In the genomic region with DNA sequence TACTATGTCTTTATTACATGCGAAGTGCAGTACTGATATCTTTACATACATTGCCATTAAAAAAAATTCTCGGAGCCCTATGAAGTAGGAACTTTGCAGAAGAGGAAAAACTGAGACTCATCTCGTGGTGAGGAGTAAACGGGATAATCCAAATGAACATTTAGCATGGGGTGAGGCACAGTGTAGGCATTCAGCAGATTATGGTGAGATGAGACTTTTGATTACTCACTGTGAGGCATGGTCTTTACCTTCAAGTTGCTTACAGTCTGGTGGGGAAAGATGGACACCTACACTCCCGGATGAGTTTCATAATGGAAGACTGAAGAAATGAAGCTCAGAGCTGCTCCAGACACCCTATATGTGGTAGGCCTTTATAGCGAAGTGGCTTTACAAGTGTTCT, we compare ENCODE assay signal across 1 cellular context.
TF ChIP-seq lines count a peak whose summit lies in the region.

No MANE protein-coding gene starts in this region.

TF ChIP-seq in liver, 16 proteins besides CTCF, POLR2A, EP300 and RAD21 (continued from another document):
- TF ChIP-seq, protein P1, sequence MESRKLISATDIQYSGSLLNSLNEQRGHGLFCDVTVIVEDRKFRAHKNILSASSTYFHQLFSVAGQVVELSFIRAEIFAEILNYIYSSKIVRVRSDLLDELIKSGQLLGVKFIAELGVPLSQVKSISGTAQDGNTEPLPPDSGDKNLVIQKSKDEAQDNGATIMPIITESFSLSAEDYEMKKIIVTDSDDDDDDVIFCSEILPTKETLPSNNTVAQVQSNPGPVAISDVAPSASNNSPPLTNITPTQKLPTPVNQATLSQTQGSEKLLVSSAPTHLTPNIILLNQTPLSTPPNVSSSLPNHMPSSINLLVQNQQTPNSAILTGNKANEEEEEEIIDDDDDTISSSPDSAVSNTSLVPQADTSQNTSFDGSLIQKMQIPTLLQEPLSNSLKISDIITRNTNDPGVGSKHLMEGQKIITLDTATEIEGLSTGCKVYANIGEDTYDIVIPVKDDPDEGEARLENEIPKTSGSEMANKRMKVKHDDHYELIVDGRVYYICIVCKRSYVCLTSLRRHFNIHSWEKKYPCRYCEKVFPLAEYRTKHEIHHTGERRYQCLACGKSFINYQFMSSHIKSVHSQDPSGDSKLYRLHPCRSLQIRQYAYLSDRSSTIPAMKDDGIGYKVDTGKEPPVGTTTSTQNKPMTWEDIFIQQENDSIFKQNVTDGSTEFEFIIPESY (IDR thresholded peaks at IDR 0.05): no peak
